1 cellular context compared by ENCODE assay signal in genomic region chr1:23168462-23169218, GRCh38.
TF ChIP-seq lines count a peak whose summit lies in the region.

TSS of gene LUZP1 (minus strand) at chr1:23168856.

TF ChIP-seq in K562, 482 proteins besides CTCF, POLR2A, EP300 and RAD21 (continued from another document and continues in another):
- TF ChIP-seq ZNF165 (CRISPR knock-in tag; IDR thresholded peaks at IDR 0.05; ENCODE audit: borderline replicate concordance) (no peak), ZBTB40 (IDR thresholded peaks at IDR 0.05) (peak; percentile 71), ZBTB40 (CRISPR knock-in tag; IDR thresholded peaks at IDR 0.05) (no peak), NR2C2 (CRISPR knock-in tag; IDR thresholded peaks at IDR 0.05) (no peak), NR2C2 (tag; IDR thresholded peaks at IDR 0.05) (no peak), RFX5 (IDR thresholded peaks at IDR 0.05; ENCODE audit: low read depth, low read length) (0 out of 2 replicates have a peak, but pooled peaks have one; percentile 9), VEZF1 (CRISPR knock-in tag; IDR thresholded peaks at IDR 0.05) (peak; percentile 21; the same call in 1 of the 2 replicates), SIX5 (IDR thresholded peaks at IDR 0.05; ENCODE audit: borderline replicate concordance in 1 of 2, insufficient read depth in 1 of 2, low read depth in 1 of 2, low read length in 2 of 2) (no peak), NRF1 (conservative IDR thresholded peaks at IDR 0.05 in 1 of 2, IDR thresholded peaks at IDR 0.05 in 1 of 2) (peak; percentile 60 to 63; a peak in 3 of 4 replicates), MBD1 (CRISPR knock-in tag; IDR thresholded peaks at IDR 0.05) (peak; percentile 93), POLR2B (IDR thresholded peaks at IDR 0.05; ENCODE audit: low read depth, partially characterized antibody) (peak; percentile 67), JUND (IDR thresholded peaks at IDR 0.05; ENCODE audit: borderline replicate concordance, low read depth, low read length) (peak; percentile 78), JUND (tag; IDR thresholded peaks at IDR 0.05; ENCODE audit: borderline replicate concordance, low read depth, low read length) (peak; percentile 68; the same call in 1 of the 3 replicates), PRDM10 (IDR thresholded peaks at IDR 0.05; ENCODE audit: partially characterized antibody) (peak; percentile 69), SMARCE1 (IDR thresholded peaks at IDR 0.05) (peak; percentile 24; the same call in 1 of the 2 replicates), HMGN3 (IDR thresholded peaks at IDR 0.05; ENCODE audit: borderline replicate concordance, extremely low read depth, insufficient read length, low read depth, low read length) (peak; percentile 79), ASH1L (IDR thresholded peaks at IDR 0.05; ENCODE audit: borderline replicate concordance, low read depth, partially characterized antibody) (no peak), BCLAF1 (IDR thresholded peaks at IDR 0.05; ENCODE audit: borderline replicate concordance in 1 of 2, control insufficient read depth in 1 of 2, low read depth in 2 of 2, low read length in 1 of 2) (no peak), POLR2AphosphoS5 (IDR thresholded peaks at IDR 0.05; ENCODE audit: control insufficient read depth, insufficient read depth, low read depth, low read length) (peak; percentile 96), PHF8 (IDR thresholded peaks at IDR 0.05; ENCODE audit: borderline replicate concordance, low read length) (peak; percentile 48; the same call in 1 of the 2 replicates), TOE1 (IDR thresholded peaks at IDR 0.05; ENCODE audit: borderline replicate concordance) (peak; percentile 41; the same call in 1 of the 2 replicates), TOE1 (CRISPR knock-in tag; IDR thresholded peaks at IDR 0.05; ENCODE audit: borderline replicate concordance, low read depth) (no peak), ZBTB9 (CRISPR knock-in tag; IDR thresholded peaks at IDR 0.05) (peak; percentile 36; the same call in 1 of the 2 replicates), ZNF511 (CRISPR knock-in tag; IDR thresholded peaks at IDR 0.05) (0 out of 2 replicates have a peak, but pooled peaks have one; percentile 17), ZNF174 (CRISPR knock-in tag; IDR thresholded peaks at IDR 0.05) (no peak), NUFIP1 (IDR thresholded peaks at IDR 0.05; ENCODE audit: partially characterized antibody) (no peak), THAP12 (CRISPR knock-in tag; IDR thresholded peaks at IDR 0.05) (0 out of 2 replicates have a peak, but pooled peaks have one; percentile 53)
